In the genomic region with DNA sequence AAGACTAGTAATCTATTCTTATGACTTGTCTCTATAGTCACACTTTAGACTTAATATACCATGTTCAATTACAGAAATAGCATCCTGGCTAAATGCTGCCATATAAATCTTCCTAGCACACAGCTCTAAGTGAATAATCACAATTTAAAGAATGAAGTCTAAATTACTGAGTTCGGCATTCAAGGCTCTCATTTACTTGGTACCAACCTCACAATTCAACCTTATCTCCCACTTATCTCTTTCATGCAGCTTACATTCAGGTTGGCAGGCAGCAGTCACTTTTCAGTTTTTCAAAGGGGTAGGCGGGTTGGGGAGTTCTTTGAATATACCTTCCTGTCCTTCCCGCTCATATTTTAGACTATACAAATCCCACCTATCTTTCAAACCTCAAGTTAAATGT, we compare ENCODE assay signal across 8 cellular contexts. TPM values are rescaled to one million over a fixed set of nuclear protein-coding genes. Genes with fewer than 3 reads are reported as not detected.
DNase-seq lines count a peak whose midpoint lies in the region; ATAC-seq, FAIRE-seq and TF ChIP-seq lines count a peak whose summit lies in the region.

No MANE protein-coding gene starts in this region.

- TF ChIP-seq EP300 in esophagus muscularis mucosa (IDR thresholded peaks at IDR 0.05): no peak

- peaks cover 15% of the 10 kb centered on the region for H3K4me1 ChIP-seq in SJSA1 (replicated peaks)
- peaks cover 14 to 51% (median 41%) of the 10 kb centered on the region in 4 donors for H3K4me1 ChIP-seq in esophagus muscularis mucosa
- H3K4me1 ChIP-seq in rectal smooth muscle tissue (ENCODE audit: control insufficient read depth, insufficient read depth, low read length): peaks cover 14% of the 10 kb centered on the region
- peaks cover 26 to 45% of the 10 kb centered on the region in 2 donors for H3K4me1 ChIP-seq in adrenal gland (replicated peaks in 1 of 2)

- H3K36me3 ChIP-seq in SJSA1: peaks cover 54% of the 10 kb centered on the region
- H3K36me3 ChIP-seq in esophagus muscularis mucosa: peaks cover 0 to 25% (median 13%) of the 10 kb centered on the region in 4 donors
- H3K36me3 ChIP-seq in rectal smooth muscle tissue (ENCODE audit: control insufficient read depth, insufficient read depth, low read length): no peaks in the 10 kb centered on the region
- H3K36me3 ChIP-seq in adrenal gland (replicated peaks in 1 of 2): peaks cover 0 to 15% of the 10 kb centered on the region in 2 donors

- TF ChIP-seq CTCF in esophagus muscularis mucosa (IDR thresholded peaks at IDR 0.05) (no peak), adrenal gland (IDR thresholded peaks at IDR 0.05) (no peak)

- ATAC-seq in HG02571 (IDR thresholded peaks at IDR 0.05; ENCODE audit: unreplicated experiment): no peak

- peak; percentile 5 for FAIRE-seq in GM12891 (lab: Jason Lieb, UNC)

- no peak overlapping the region for H3K27ac ChIP-seq in SJSA1
- H3K27ac ChIP-seq in esophagus muscularis mucosa (replicated peaks in 1 of 4): no peak overlapping the region
- H3K27ac ChIP-seq in rectal smooth muscle tissue (ENCODE audit: low read depth, low read length): no peak overlapping the region
- H3K27ac ChIP-seq in adrenal gland: no peak overlapping the region

- TF ChIP-seq POLR2A in GM12891 (IDR thresholded peaks at IDR 0.05; ENCODE audit: low read depth, low read length) (no peak), esophagus muscularis mucosa (IDR thresholded peaks at IDR 0.05; ENCODE audit: low read depth) (no peak), adrenal gland (IDR thresholded peaks at IDR 0.05) (no peak)

- DNase-seq in GM12891 (ENCODE audit: insufficient read length, low spot score) (no peak), SJSA1 (ENCODE audit: low read depth in 1 of 2, low spot score in 2 of 2) (no peak), esophagus muscularis mucosa (ENCODE audit: extremely low spot score) (no peak), adrenal gland (no peak), DMS 273 (lab: John Stamatoyannopoulos, UW; ENCODE audit: unreplicated experiment) (no peak), GOT3 (lab: John Stamatoyannopoulos, UW) (no peak)

- H3K27me3 ChIP-seq in SJSA1 (replicated peaks) (no peaks in the 10 kb centered on the region), esophagus muscularis mucosa (no peaks in the 10 kb centered on the region), rectal smooth muscle tissue (ENCODE audit: control insufficient read depth, insufficient read depth, low read length) (no peaks in the 10 kb centered on the region), adrenal gland (no peaks in the 10 kb centered on the region)

- H3K9me3 ChIP-seq in SJSA1 (replicated peaks): no peaks in the 10 kb centered on the region
- H3K9me3 ChIP-seq in esophagus muscularis mucosa: no peaks in the 10 kb centered on the region
- H3K9me3 ChIP-seq in adrenal gland (replicated peaks in 1 of 3): no peaks in the 10 kb centered on the region

- H3K9ac ChIP-seq in rectal smooth muscle tissue (ENCODE audit: low read length): no peak overlapping the region

- H3K4me3 ChIP-seq in SJSA1: peak overlapping the region; percentile 75
- peak overlapping the region; percentile 71 to 86 (median 76) for H3K4me3 ChIP-seq in esophagus muscularis mucosa
- peak overlapping the region; percentile 100 for H3K4me3 ChIP-seq in rectal smooth muscle tissue (ENCODE audit: low read length)
- peak overlapping the region in 1 of 4 donors; percentile 97 for H3K4me3 ChIP-seq in adrenal gland

- WGBS in esophagus muscularis mucosa: 89% methylated on average over 3 of the region's 3 CpGs
- 62 to 73% (median 69%) methylated on average over 3 of the region's 3 CpGs for WGBS in adrenal gland, 4 donors

- intact Hi-C loops in esophagus muscularis mucosa (cut with DNase I) (no loop called here), adrenal gland (cut with DNase I) (no loop called here)

TF ChIP-seq in GM12891, 5 proteins besides CTCF, POLR2A, EP300 and RAD21:
- TF ChIP-seq SPI1 (IDR thresholded peaks at IDR 0.05; ENCODE audit: low read depth, low read length) (no peak), POLR2AphosphoS5 (IDR thresholded peaks at IDR 0.05; ENCODE audit: low read depth, low read length) (no peak), TAF1 (IDR thresholded peaks at IDR 0.05; ENCODE audit: low read depth, low read length) (no peak), POU2F2 (IDR thresholded peaks at IDR 0.05; ENCODE audit: low read depth, low read length) (no peak), PAX5 (IDR thresholded peaks at IDR 0.05; ENCODE audit: insufficient read depth, low read length, severe bottlenecking) (no peak)

RNA-seq across cellular contexts. Expression of gene MMADHC, which starts 1.5 kb away (rescaled TPM):
- 101 TPM for polyA plus RNA-seq in GM12891 (2012; ENCODE audit: low read depth, missing spikeins)
- total RNA-seq in SJSA1 (2014; rRNA removed; shearing (Covaris generic)): 246 and 260 TPM in 2 replicates
- total RNA-seq in esophagus muscularis mucosa (100 to 1,000 TPM in 3 of 4 donors, 10 to 100 TPM in 1; 96.5 to 184 (median 133) TPM), adrenal gland (100 to 1,000 TPM in 3 of 8 donors, 10 to 100 TPM in 5; 45.9 to 124 (median 91.0) TPM)
- polyA plus RNA-seq in adrenal gland: 100 to 1,000 TPM in 1 of 3 donors, 10 to 100 TPM in 2; 28.0 to 123 (median 30.7) TPM
